20 cellular contexts compared by ENCODE assay signal in the genomic region with DNA sequence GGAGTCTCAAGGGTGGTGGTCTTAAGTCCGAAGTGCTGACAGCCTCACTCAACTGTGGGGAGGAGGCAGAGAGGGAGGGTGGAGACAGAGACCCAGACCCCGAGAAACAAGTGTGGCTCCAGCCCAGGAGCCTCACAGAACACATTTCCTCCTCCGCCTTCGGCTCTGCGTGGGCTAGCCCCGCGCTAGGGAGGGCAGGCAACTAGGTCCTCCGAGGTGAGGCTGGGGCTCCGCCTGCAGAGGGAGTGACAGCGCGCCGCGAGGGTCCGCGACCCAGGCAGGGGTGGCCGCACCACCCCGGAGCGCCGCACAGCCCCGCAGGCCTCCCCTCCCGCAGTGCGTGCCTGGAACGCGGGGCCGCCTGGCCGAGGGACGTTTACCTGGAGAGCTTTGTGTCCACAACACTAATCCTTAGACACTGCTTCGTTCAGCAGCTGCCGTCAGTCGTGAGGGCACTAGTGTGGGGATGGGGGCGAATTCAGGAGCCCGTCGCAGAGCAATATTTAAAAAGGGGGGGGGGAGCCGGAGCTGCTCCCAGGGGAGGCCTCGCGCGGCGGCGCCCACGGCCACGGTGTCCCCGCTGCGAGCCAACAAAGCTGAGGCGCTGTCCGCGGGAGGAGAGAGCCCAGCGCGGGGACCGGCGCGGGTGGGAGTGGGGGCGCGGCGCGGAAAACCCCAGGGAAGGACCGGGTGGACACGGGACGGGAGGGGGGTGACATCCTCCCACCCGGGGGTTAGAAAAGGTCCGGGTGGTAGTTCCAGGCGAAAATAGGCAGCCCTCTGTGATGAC. TPM values are rescaled to one million over a fixed set of nuclear protein-coding genes. Genes with fewer than 3 reads are reported as not detected.
DNase-seq lines count a peak whose midpoint lies in the region; TF ChIP-seq lines count a peak whose summit lies in the region.
"Had no signal": no experiment of that assay in that cellular context is flagged by ENCODE, and none has a peak within 500 bp of the region (broad histone marks: within the 10 kb centered on the region; RNA-seq: fewer than 3 reads in every experiment).

No MANE protein-coding gene starts in this region.

- peaks cover 2% of the 10 kb centered on the region for H3K4me1 ChIP-seq in ovary (ENCODE audit: insufficient read depth)

- no peaks in the 10 kb centered on the region for H3K27me3 ChIP-seq in ovary

- TF ChIP-seq EP300 in ovary (IDR thresholded peaks at IDR 0.05), result no peak

- H3K4me3 Mint-ChIP-seq in activated T-helper 1 cell treated with anti-CD3 and anti-CD28 coated beads, Interleukin-12 subunit alpha, Interleukin-12 subunit beta, Interleukin-2, Interleukin-4 antibody, amounts not matched to agents 30 ng/mL and 10 ng/mL and 1 ng/mL, durations not matched to agents 14 hours and 24 hours and 36 hours, result no peak overlapping the region
- H3K4me3 Mint-ChIP-seq: activated T-helper 17 cell treated with anti-CD3 and anti-CD28 coated beads, Interleukin-2, amount 50 U/mL, for 72 hours had no signal

- DNase-seq in NCI-H146 (lab: John Stamatoyannopoulos, UW) (peak; percentile 31), NCI-H146 treated with DMSO at 0.1 percent for 48 hours (lab: John Stamatoyannopoulos, UW; ENCODE audit: unreplicated experiment) (no peak), COLO668 (lab: John Stamatoyannopoulos, UW; ENCODE audit: unreplicated experiment) (peak; percentile 68), islet precursor cell (peak; percentile 51), T-helper 9 cell (no peak), HuH-7.5 (ENCODE audit: low spot score) (no peak), ovary (no peak)
- no peak for DNase-seq in activated T-helper 1 cell treated with anti-CD3 and anti-CD28 coated beads, Interleukin-12 subunit alpha, Interleukin-12 subunit beta, Interleukin-2, Interleukin-4 antibody, amounts not matched to agents 30 ng/mL and 10 ng/mL and 1 ng/mL, durations not matched to agents 14 hours and 24 hours and 36 hours (ENCODE audit: low spot score)
- DNase-seq: activated CD4-positive, alpha-beta T cell treated with anti-CD3 and anti-CD28 coated beads for 1 hour; aorta; DND-41; heart right ventricle; left colon; NK-92 treated with Interleukin-12 subunit alpha and Interleukin-12 subunit beta, amount 100 ng/mL, for 24 hours; stimulated activated naive CD8-positive, alpha-beta T cell treated with anti-CD3 and anti-CD28 coated beads, Interleukin-15, Interleukin-2, amounts not matched to agents 100 U/mL and 50 U/mL, for 24 hours; T-cell had no signal

- intact Hi-C loops in activated T-helper 1 cell treated with anti-CD3 and anti-CD28 coated beads, Interleukin-12 subunit alpha, Interleukin-12 subunit beta, Interleukin-2, Interleukin-4 antibody, amounts not matched to agents 30 ng/mL and 10 ng/mL and 1 ng/mL, durations not matched to agents 14 hours and 24 hours and 36 hours (cut with micrococcal nuclease), result loop anchor here (10.0 kb wide), 1 partner anchor 49 kb away; no protein-coding TSS in a partner anchor
- intact Hi-C loops in ovary (cut with DNase I), result no loop called here

- no peak for TF ChIP-seq CTCF in ovary (IDR thresholded peaks at IDR 0.05)

- H3K36me3 Mint-ChIP-seq in activated T-helper 1 cell treated with anti-CD3 and anti-CD28 coated beads, Interleukin-12 subunit alpha, Interleukin-12 subunit beta, Interleukin-2, Interleukin-4 antibody, amounts not matched to agents 30 ng/mL and 10 ng/mL and 1 ng/mL, durations not matched to agents 14 hours and 24 hours and 36 hours (ENCODE audit: low read depth), result no peaks in the 10 kb centered on the region
- H3K36me3 Mint-ChIP-seq: T-cell had no signal

- H3K27ac ChIP-seq in ovary, result no peak overlapping the region
- H3K27ac ChIP-seq: C4-2B, heart right ventricle had no signal

- no peak for TF ChIP-seq POLR2A in ovary (IDR thresholded peaks at IDR 0.05)

- no peaks in the 10 kb centered on the region for H3K36me3 ChIP-seq in ovary
- H3K36me3 ChIP-seq: heart right ventricle had no signal

- peaks cover 65% of the 10 kb centered on the region for H3K27me3 Mint-ChIP-seq in activated T-helper 1 cell treated with anti-CD3 and anti-CD28 coated beads, Interleukin-12 subunit alpha, Interleukin-12 subunit beta, Interleukin-2, Interleukin-4 antibody, amounts not matched to agents 30 ng/mL and 10 ng/mL and 1 ng/mL, durations not matched to agents 14 hours and 24 hours and 36 hours (ENCODE audit: insufficient read depth)

- H3K4me3 ChIP-seq in ovary, result no peak overlapping the region
- H3K4me3 ChIP-seq: heart right ventricle had no signal

- no peaks in the 10 kb centered on the region for H3K9me3 ChIP-seq in ovary
- H3K9me3 ChIP-seq: heart right ventricle had no signal

- peak overlapping the region; percentile 63 for H3K27ac Mint-ChIP-seq in activated T-helper 1 cell treated with anti-CD3 and anti-CD28 coated beads, Interleukin-12 subunit alpha, Interleukin-12 subunit beta, Interleukin-2, Interleukin-4 antibody, amounts not matched to agents 30 ng/mL and 10 ng/mL and 1 ng/mL, durations not matched to agents 14 hours and 24 hours and 36 hours
- H3K27ac Mint-ChIP-seq: activated T-helper 17 cell treated with anti-CD3 and anti-CD28 coated beads, Interleukin-2, amount 50 U/mL, for 72 hours; T-cell had no signal

- H3K9me3 Mint-ChIP-seq in activated T-helper 1 cell treated with anti-CD3 and anti-CD28 coated beads, Interleukin-12 subunit alpha, Interleukin-12 subunit beta, Interleukin-2, Interleukin-4 antibody, amounts not matched to agents 30 ng/mL and 10 ng/mL and 1 ng/mL, durations not matched to agents 14 hours and 24 hours and 36 hours, result no peaks in the 10 kb centered on the region
- H3K9me3 Mint-ChIP-seq: activated T-helper 17 cell treated with anti-CD3 and anti-CD28 coated beads, Interleukin-2, amount 50 U/mL, for 72 hours had no signal

- WGBS in ovary, 3 donors, result 1 to 2% (median 1%) methylated on average over 47 to 61 of the region's 61 CpGs

- no peaks in the 10 kb centered on the region for H3K4me1 Mint-ChIP-seq in activated T-helper 1 cell treated with anti-CD3 and anti-CD28 coated beads, Interleukin-12 subunit alpha, Interleukin-12 subunit beta, Interleukin-2, Interleukin-4 antibody, amounts not matched to agents 30 ng/mL and 10 ng/mL and 1 ng/mL, durations not matched to agents 14 hours and 24 hours and 36 hours (ENCODE audit: low read depth)
- H3K4me1 Mint-ChIP-seq: activated T-helper 17 cell treated with anti-CD3 and anti-CD28 coated beads, Interleukin-2, amount 50 U/mL, for 72 hours had no signal

RNA-seq across cellular contexts. Expression of a gene that starts 11.3 kb away (rescaled TPM):
- not detected in 2 replicates for total RNA-seq in activated T-helper 1 cell treated with anti-CD3 and anti-CD28 coated beads, Interleukin-12 subunit alpha, Interleukin-12 subunit beta, Interleukin-2, Interleukin-4 antibody, amounts not matched to agents 30 ng/mL and 10 ng/mL and 1 ng/mL, durations not matched to agents 14 hours and 24 hours and 36 hours
- total RNA-seq in ovary, result not detected
- not detected for polyA plus RNA-seq in ovary
- total RNA-seq: activated T-helper 17 cell treated with anti-CD3 and anti-CD28 coated beads, Interleukin-2, amount 50 U/mL, for 72 hours; aorta; heart right ventricle; mucosa of gallbladder; T-cell; ureter had no signal
- polyA plus RNA-seq: aorta, heart right ventricle had no signal

Comparison
In these comparisons a context has a peak if more than half of its experiments do, and no peak if none do; other contexts are left out.
1. DNase-seq: peak in NCI-H146 (single experiment), COLO668 (single experiment) and islet precursor cell (single experiment); none in NCI-H146 treated with DMSO at 0.1 percent for 48 hours (single experiment), activated T-helper 1 cell treated with anti-CD3 and anti-CD28 coated beads, Interleukin-12 subunit alpha, Interleukin-12 subunit beta, Interleukin-2, Interleukin-4 antibody, amounts not matched to agents 30 ng/mL and 10 ng/mL and 1 ng/mL, durations not matched to agents 14 hours and 24 hours and 36 hours (single experiment), T-helper 9 cell (single experiment), HuH-7.5 (single experiment) and ovary (0 of 5).